23 cellular contexts compared by ENCODE assay signal in the genomic region with DNA sequence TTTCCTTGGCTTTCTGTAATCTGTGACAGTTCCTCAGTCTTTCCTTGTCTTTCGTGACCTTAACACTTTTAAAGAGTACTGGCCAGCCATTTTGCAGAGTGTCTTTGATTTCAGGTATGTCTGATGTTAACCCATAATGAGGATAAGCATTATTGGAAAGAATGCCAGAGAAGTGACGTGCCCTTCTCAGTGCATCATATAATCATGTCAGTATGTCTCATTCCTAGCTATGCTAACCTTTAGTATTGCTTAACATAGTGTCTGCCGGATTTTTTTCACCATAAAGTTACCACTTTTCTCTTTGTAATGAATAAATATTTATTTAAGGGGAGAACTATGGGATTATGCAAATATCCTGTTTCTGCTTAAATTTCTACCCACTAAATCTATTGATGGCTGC. TPM values are rescaled to one million over a fixed set of nuclear protein-coding genes. Genes with fewer than 3 reads are reported as not detected.
"Had no signal": no experiment of that assay in that cellular context is flagged by ENCODE, and none has a peak within 500 bp of the region (broad histone marks: within the 10 kb centered on the region; RNA-seq: fewer than 3 reads in every experiment).

No MANE protein-coding gene starts in this region.

- H3K4me1 Mint-ChIP-seq: activated CD4-positive, alpha-beta T cell treated with anti-CD3 and anti-CD28 coated beads for 36 hours; naive thymus-derived CD4-positive, alpha-beta T cell; stimulated activated memory B cell treated with anti-CD40 and anti-IgM and Interleukin-4, amounts not matched to agents 10 μg/mL and 1 μg/mL and 100 μg/mL, for 72 hours; WTC11 had no signal

- H3K27ac ChIP-seq: colonic mucosa, gastrocnemius medialis, left lung, spleen, testis had no signal

- H3K9me3 Mint-ChIP-seq: activated naive CD4-positive, alpha-beta T cell treated with anti-CD3 and anti-CD28 coated beads, Interleukin-2, amount 50 U/mL, for 72 hours; activated T-helper 1 cell treated with anti-CD3 and anti-CD28 coated beads, Interleukin-12 subunit alpha, Interleukin-12 subunit beta, Interleukin-2, Interleukin-4 antibody, amounts not matched to agents 30 ng/mL and 10 ng/mL and 1 ng/mL, durations not matched to agents 14 hours and 24 hours and 36 hours; endodermal cell; naive thymus-derived CD4-positive, alpha-beta T cell; stimulated activated memory B cell treated with anti-CD40 and anti-IgM and Interleukin-4, amounts not matched to agents 10 μg/mL and 1 μg/mL and 100 μg/mL, for 72 hours; T-helper 2 cell treated with Interferon-gamma antibody and Interleukin-4, amounts not matched to agents 5 μg/mL and 100 μg/mL, for 36 hours; WTC11 had no signal

- H3K9me3 ChIP-seq: adrenal gland, colonic mucosa, gastrocnemius medialis, heart left ventricle, left lung, mucosa of descending colon, ovary, sigmoid colon, spleen, testis had no signal

- H3K36me3 Mint-ChIP-seq: activated naive CD4-positive, alpha-beta T cell treated with anti-CD3 and anti-CD28 coated beads, Interleukin-2, amount 50 U/mL, for 72 hours; naive thymus-derived CD4-positive, alpha-beta T cell; stimulated activated memory B cell treated with anti-CD40 and anti-IgM and Interleukin-4, amounts not matched to agents 10 μg/mL and 1 μg/mL and 100 μg/mL, for 72 hours; WTC11 had no signal

- ATAC-seq: activated CD4-positive, alpha-beta T cell treated with anti-CD3 and anti-CD28 coated beads for 36 hours; activated naive CD4-positive, alpha-beta T cell treated with anti-CD3 and anti-CD28 coated beads, Interleukin-2, amount 50 U/mL, for 72 hours; gastrocnemius medialis; heart left ventricle; left lung; mucosa of descending colon; naive thymus-derived CD4-positive, alpha-beta T cell; stimulated activated memory B cell treated with anti-CD40 and anti-IgM and Interleukin-4, amounts not matched to agents 10 μg/mL and 1 μg/mL and 100 μg/mL, for 72 hours; WTC11 had no signal

- DNase-seq: activated CD4-positive, alpha-beta T cell treated with anti-CD3 and anti-CD28 coated beads for 36 hours; activated CD4-positive, alpha-beta T cell treated with anti-CD3 and anti-CD28 coated beads, Interleukin-2, amount 50 U/mL, for 48 hours; activated gamma-delta T cell treated with Interleukin-2 at 50 U/mL for 16 hours; activated T-cell treated with anti-CD3 and anti-CD28 coated beads for 4 hours; adrenal gland; colonic mucosa; endodermal cell; gastrocnemius medialis; heart left ventricle; left lung; mucosa of descending colon; naive thymus-derived CD4-positive, alpha-beta T cell; ovary; sigmoid colon; spleen; stimulated activated CD4-positive, alpha-beta T cell treated with anti-CD3 and anti-CD28 coated beads, Interleukin-4, amount 100 ng/mL, for 4 hours; SW 1271; testis had no signal

- H3K27me3 ChIP-seq: adrenal gland, colonic mucosa, gastrocnemius medialis, heart left ventricle, left lung, ovary, sigmoid colon, testis had no signal

- H3K4me3 ChIP-seq: adrenal gland, colonic mucosa, gastrocnemius medialis, heart left ventricle, left lung, mucosa of descending colon, ovary, sigmoid colon, spleen, testis had no signal

- H3K4me3 Mint-ChIP-seq: activated CD4-positive, alpha-beta T cell treated with anti-CD3 and anti-CD28 coated beads for 36 hours; activated T-helper 1 cell treated with anti-CD3 and anti-CD28 coated beads, Interleukin-12 subunit alpha, Interleukin-12 subunit beta, Interleukin-2, Interleukin-4 antibody, amounts not matched to agents 30 ng/mL and 10 ng/mL and 1 ng/mL, durations not matched to agents 14 hours and 24 hours and 36 hours; endodermal cell; naive thymus-derived CD4-positive, alpha-beta T cell; stimulated activated memory B cell treated with anti-CD40 and anti-IgM and Interleukin-4, amounts not matched to agents 10 μg/mL and 1 μg/mL and 100 μg/mL, for 72 hours; T-helper 2 cell treated with Interferon-gamma antibody and Interleukin-4, amounts not matched to agents 5 μg/mL and 100 μg/mL, for 36 hours; WTC11 had no signal

- H3K36me3 ChIP-seq: adrenal gland, colonic mucosa, gastrocnemius medialis, heart left ventricle, left lung, ovary, sigmoid colon, spleen had no signal

- H3K27ac Mint-ChIP-seq: activated CD4-positive, alpha-beta T cell treated with anti-CD3 and anti-CD28 coated beads for 36 hours; activated naive CD4-positive, alpha-beta T cell treated with anti-CD3 and anti-CD28 coated beads, Interleukin-2, amount 50 U/mL, for 72 hours; activated T-helper 1 cell treated with anti-CD3 and anti-CD28 coated beads, Interleukin-12 subunit alpha, Interleukin-12 subunit beta, Interleukin-2, Interleukin-4 antibody, amounts not matched to agents 30 ng/mL and 10 ng/mL and 1 ng/mL, durations not matched to agents 14 hours and 24 hours and 36 hours; endodermal cell; naive thymus-derived CD4-positive, alpha-beta T cell; stimulated activated memory B cell treated with anti-CD40 and anti-IgM and Interleukin-4, amounts not matched to agents 10 μg/mL and 1 μg/mL and 100 μg/mL, for 72 hours; T-helper 2 cell treated with Interferon-gamma antibody and Interleukin-4, amounts not matched to agents 5 μg/mL and 100 μg/mL, for 36 hours; WTC11 had no signal

- H3K4me1 ChIP-seq: colonic mucosa, gastrocnemius medialis had no signal

RNA-seq across cellular contexts. Expression of gene RERG, which starts 28.5 kb away (rescaled TPM):
- total RNA-seq: activated CD4-positive, alpha-beta T cell treated with anti-CD3 and anti-CD28 coated beads for 36 hours; activated naive CD4-positive, alpha-beta T cell treated with anti-CD3 and anti-CD28 coated beads, Interleukin-2, amount 50 U/mL, for 72 hours; activated T-helper 1 cell treated with anti-CD3 and anti-CD28 coated beads, Interleukin-12 subunit alpha, Interleukin-12 subunit beta, Interleukin-2, Interleukin-4 antibody, amounts not matched to agents 30 ng/mL and 10 ng/mL and 1 ng/mL, durations not matched to agents 14 hours and 24 hours and 36 hours had no signal
- polyA plus RNA-seq: naive thymus-derived CD4-positive, alpha-beta T cell had no signal
